ENCODE assay signal across 37 cellular contexts in genomic region chr11:4763096-4763495, GRCh38. TPM values are rescaled to one million over a fixed set of nuclear protein-coding genes. Genes with fewer than 3 reads are reported as not detected.
A peak's percentile ranks its signal among the peaks of the same experiment; 100 is the strongest.
DNase-seq lines count a peak whose midpoint lies in the region; ATAC-seq, FAIRE-seq and TF ChIP-seq lines count a peak whose summit lies in the region.
"Had no signal": no experiment of that assay in that cellular context is flagged by ENCODE, and none has a peak within 500 bp of the region (broad histone marks: within the 10 kb centered on the region; RNA-seq: fewer than 3 reads in every experiment).

No MANE protein-coding gene starts in this region.

- POLR2A ChIA-PET in GM12878 (lab: Charles Lee): no interaction called here

- no peak overlapping the region for H2AFZ ChIP-seq in GM12878 (ENCODE audit: control insufficient read depth, low read depth, low read length)

- TF ChIP-seq EP300 in GM12878 (IDR thresholded peaks at IDR 0.05; ENCODE audit: borderline replicate concordance in 1 of 2, control insufficient read depth in 1 of 2, low read depth in 2 of 2, low read length in 2 of 2): no peak

- no peak overlapping the region for H3K27ac ChIP-seq in GM12878 (ENCODE audit: control insufficient read depth, insufficient read depth)
- H3K27ac ChIP-seq: ascending aorta; BLaER1 treated with 17β-estradiol and CSF1 and Interleukin-3, amounts not matched to agents 10 nM and 100 nM; cardiac muscle cell; colonic mucosa; upper lobe of right lung had no signal

- no peak overlapping the region for H3K4me3 ChIP-seq in GM12878
- H3K4me3 ChIP-seq: ascending aorta; BLaER1 treated with 17β-estradiol and CSF1 and Interleukin-3, amounts not matched to agents 10 nM and 100 nM; cardiac muscle cell; colonic mucosa; upper lobe of right lung had no signal

- no peaks in the 10 kb centered on the region for H4K20me1 ChIP-seq in GM12878 (ENCODE audit: control insufficient read depth, insufficient read depth)
- H4K20me1 ChIP-seq: BLaER1 treated with 17β-estradiol and CSF1 and Interleukin-3, amounts not matched to agents 10 nM and 100 nM had no signal

- intact Hi-C loops in GM12878 (cut with micrococcal nuclease; ENCODE audit: unreplicated experiment): no loop called here

- no TSS peak for BruUV-seq in GM12878 (replicated peaks; lab: Mats Ljungman, UMichigan)

- H3K4me1 ChIP-seq in GM12878 (ENCODE audit: control insufficient read depth, insufficient read depth, low read length): no peaks in the 10 kb centered on the region
- H3K4me1 ChIP-seq: ascending aorta; BLaER1 treated with 17β-estradiol and CSF1 and Interleukin-3, amounts not matched to agents 10 nM and 100 nM; colonic mucosa; upper lobe of right lung had no signal

- no peak for TF ChIP-seq RAD21 in GM12878 (IDR thresholded peaks at IDR 0.05; ENCODE audit: insufficient read depth, low read depth, low read length)

- no peaks in the 10 kb centered on the region for H3K36me3 ChIP-seq in GM12878 (ENCODE audit: control insufficient read depth in 2 of 2, insufficient read depth in 2 of 2, low read length in 1 of 2)
- H3K36me3 ChIP-seq: ascending aorta; BLaER1 treated with 17β-estradiol and CSF1 and Interleukin-3, amounts not matched to agents 10 nM and 100 nM; cardiac muscle cell; colonic mucosa; upper lobe of right lung had no signal

- SMC1A ChIA-PET in GM12878 (lab: Charles Lee; ENCODE audit: uncharacterized antibody, unreplicated experiment): no interaction called here

- H3K79me2 ChIP-seq in GM12878 (ENCODE audit: control insufficient read depth, insufficient read depth, low read length): no peaks in the 10 kb centered on the region

- no peak overlapping the region for H3K9ac ChIP-seq in GM12878 (ENCODE audit: control insufficient read depth, insufficient read depth, low read length)
- H3K9ac ChIP-seq: BLaER1 treated with 17β-estradiol and CSF1 and Interleukin-3, amounts not matched to agents 10 nM and 100 nM had no signal

- in situ Hi-C loops in GM12878 (cut with MboI): no loop called here

- CTCF ChIA-PET in GM12878 (lab: Yijun Ruan, JAX): interaction anchor here (0.6 kb wide), 1 partner anchor 41 kb away, joined by 3 read pairs; no protein-coding TSS in a partner anchor

- RAD21 ChIA-PET in GM12878 (lab: Charles Lee; ENCODE audit: unreplicated experiment): no interaction called here

- no peak for TF ChIP-seq CTCF in GM12878 (IDR thresholded peaks at IDR 0.05 in 2 of 3, conservative IDR thresholded peaks at IDR 0.05 in 1 of 3; ENCODE audit: control insufficient read depth in 2 of 3, extremely low read depth in 1 of 3, insufficient read depth in 1 of 3, low read depth in 3 of 3, low read length in 3 of 3)

- peak; percentile 7 for FAIRE-seq in GM12878 (lab: Jason Lieb, UNC)
- FAIRE-seq: HepG2 had no signal

- DNase-seq in GM12878 (ENCODE audit: low read depth, low spot score): peak; percentile 20
- no peak for DNase-seq in NCI-H748 treated with DMSO at 0.1 percent for 48 hours (lab: John Stamatoyannopoulos, UW)
- DNase-seq: activated effector memory CD4-positive, alpha-beta T cell treated with Interleukin-2 at 50 U/mL for 16 hours; activated naive CD8-positive, alpha-beta T cell treated with anti-CD3 and anti-CD28 coated beads, Interleukin-2, amount 10 ng/mL, durations not matched to agents 7 days and 5 days; colonic mucosa; COR-L47; effector memory CD4-positive, alpha-beta T cell; erythroblast; GDM1; HCEC 1CT; Karpas-422; naive thymus-derived CD4-positive, alpha-beta T cell; NCI-H1436; NCI-H2107; NCI-H446; RPMI8226; stimulated activated CD4-positive, alpha-beta T cell treated with anti-CD3 and anti-CD28 coated beads, Interleukin-12 subunit alpha, Interleukin-12 subunit beta, amount 100 ng/mL, for 4 hours; stimulated activated CD4-positive, alpha-beta T cell treated with anti-CD3 and anti-CD28 coated beads, Interleukin-4, amount 100 ng/mL, for 24 hours; substantia nigra; T-helper 2 cell; upper lobe of right lung had no signal

- WGBS in GM12878 (ENCODE audit: insufficient coverage, insufficient replicate concordance, low lambda C conversion rate, missing lambda C conversion rate): 0% methylated on average over 2 of the region's 2 CpGs

- no peaks in the 10 kb centered on the region for H3K9me3 ChIP-seq in GM12878 (replicated peaks; ENCODE audit: control insufficient read depth, insufficient read depth, low read length)
- H3K9me3 ChIP-seq: ascending aorta; BLaER1 treated with 17β-estradiol and CSF1 and Interleukin-3, amounts not matched to agents 10 nM and 100 nM; colonic mucosa; upper lobe of right lung had no signal

- no peaks in the 10 kb centered on the region for H3K27me3 ChIP-seq in GM12878 (replicated peaks in 1 of 2; ENCODE audit: control insufficient read depth in 2 of 2, insufficient read depth in 2 of 2, low read length in 1 of 2)
- H3K27me3 ChIP-seq: ascending aorta; BLaER1 treated with 17β-estradiol and CSF1 and Interleukin-3, amounts not matched to agents 10 nM and 100 nM; cardiac muscle cell; colonic mucosa; upper lobe of right lung had no signal

- H3K4me2 ChIP-seq in GM12878 (ENCODE audit: control insufficient read depth, insufficient read depth): no peak overlapping the region
- H3K4me2 ChIP-seq: BLaER1 treated with 17β-estradiol and CSF1 and Interleukin-3, amounts not matched to agents 10 nM and 100 nM had no signal

- ATAC-seq in GM18909 (IDR thresholded peaks at IDR 0.05; ENCODE audit: poor library complexity, unreplicated experiment): peak; percentile 66
- peak; percentile 90 for ATAC-seq in GM21390 (IDR thresholded peaks at IDR 0.05; ENCODE audit: unreplicated experiment)
- ATAC-seq in HG03159 (IDR thresholded peaks at IDR 0.05; ENCODE audit: unreplicated experiment): peak; percentile 56
- peak; percentile 90 for ATAC-seq in GM12878
- no peak for ATAC-seq in HG02840 (IDR thresholded peaks at IDR 0.05; ENCODE audit: low FRiP score, unreplicated experiment)
- no peak for ATAC-seq in activated CD4-positive, CD25-positive, alpha-beta regulatory T cell treated with anti-CD3 and anti-CD28 coated beads, Interleukin-2, amount 50 U/mL, for 24 hours
- ATAC-seq: HepG2; naive thymus-derived CD4-positive, alpha-beta T cell; sciatic nerve; stimulated activated memory B cell treated with anti-CD40 and anti-IgM and Interleukin-4, amounts not matched to agents 10 μg/mL and 1 μg/mL and 100 μg/mL, for 72 hours; upper lobe of right lung had no signal

- no peak for TF ChIP-seq POLR2A in GM12878 (IDR thresholded peaks at IDR 0.05; ENCODE audit: low read depth, low read length)

RNA-seq across cellular contexts. Expression of gene OR51F1, which starts 6.6 kb away (rescaled TPM):
- total RNA-seq in GM12878 (2013; cell fraction: nucleolus; rRNA removed): not detected in 2 replicates
- not detected in 2 replicates for total RNA-seq in GM12878 (2014; rRNA removed)
- not detected in 2 replicates for total RNA-seq in GM12878 (2014; rRNA removed; fragmentation: Illumina TruSeq; extraction: Trizol)
- total RNA-seq in GM12878 (2021): not detected in 2 replicates
- polyA plus RNA-seq in GM12878 (2011; ENCODE audit: low read depth): not detected
- polyA plus RNA-seq in GM12878 (2011; rRNA removed): not detected in 2 replicates
- not detected in 2 replicates for polyA plus RNA-seq in GM12878 (2011; cell fraction: cytosol; rRNA removed)
- not detected in 2 replicates for polyA plus RNA-seq in GM12878 (2011; cell fraction: nucleus; rRNA removed)
- polyA plus RNA-seq in GM12878 (2012): not detected in 2 replicates
- not detected in 2 replicates for polyA plus RNA-seq in GM12878 (2014; fragmentation: Illumina TruSeq; extraction: Trizol)
- not detected for polyA plus RNA-seq in GM12878 (2014; fragmentation: Nextera tagmentation; extraction: Ambion mirVana)
- polyA plus RNA-seq in GM12878 (2014; rRNA removed): not detected in 2 replicates
- not detected for polyA plus RNA-seq in GM12878 (2016; fragmentation: Nextera tagmentation; extraction: Ambion mirVana)
- polyA minus RNA-seq in GM12878 (2011; rRNA and poly(A)+ RNA removed): not detected in 2 replicates
- not detected in 2 replicates for polyA minus RNA-seq in GM12878 (2011; cell fraction: cytosol; rRNA and poly(A)+ RNA removed)
- polyA minus RNA-seq in GM12878 (2011; cell fraction: nucleus; rRNA and poly(A)+ RNA removed): not detected in 2 replicates
- total RNA-seq: activated naive CD8-positive, alpha-beta T cell treated with anti-CD3 and anti-CD28 coated beads, Interleukin-2, amount 10 ng/mL, durations not matched to agents 7 days and 5 days; ascending aorta; cardiac muscle cell; colonic mucosa; HepG2; kidney epithelial cell; lower leg skin; mesothelial cell of epicardium; naive thymus-derived CD4-positive, alpha-beta T cell; progenitor cell of endocrine pancreas; sciatic nerve; upper lobe of right lung had no signal
- polyA plus RNA-seq: AG04450; cardiac muscle cell; HepG2; naive thymus-derived CD4-positive, alpha-beta T cell had no signal

RNA-seq across cellular contexts. Expression of gene OR52R1, which starts 41.1 kb away (rescaled TPM):
- not detected in 2 replicates for total RNA-seq in GM12878 (2013; cell fraction: nucleolus; rRNA removed)
- total RNA-seq in GM12878 (2014; rRNA removed): not detected in 2 replicates
- total RNA-seq in GM12878 (2014; rRNA removed; fragmentation: Illumina TruSeq; extraction: Trizol): not detected in 2 replicates
- not detected in 2 replicates for total RNA-seq in GM12878 (2021)
- polyA plus RNA-seq in GM12878 (2011; ENCODE audit: low read depth): not detected
- not detected in 2 replicates for polyA plus RNA-seq in GM12878 (2011; rRNA removed)
- polyA plus RNA-seq in GM12878 (2011; cell fraction: cytosol; rRNA removed): not detected in 2 replicates
- not detected in 2 replicates for polyA plus RNA-seq in GM12878 (2011; cell fraction: nucleus; rRNA removed)
- polyA plus RNA-seq in GM12878 (2012): not detected in 2 replicates
- not detected in 2 replicates for polyA plus RNA-seq in GM12878 (2014; fragmentation: Illumina TruSeq; extraction: Trizol)
- not detected for polyA plus RNA-seq in GM12878 (2014; fragmentation: Nextera tagmentation; extraction: Ambion mirVana)
- not detected in 2 replicates for polyA plus RNA-seq in GM12878 (2014; rRNA removed)
- not detected for polyA plus RNA-seq in GM12878 (2016; fragmentation: Nextera tagmentation; extraction: Ambion mirVana)
- not detected in 2 replicates for polyA minus RNA-seq in GM12878 (2011; rRNA and poly(A)+ RNA removed)
- not detected in 2 replicates for polyA minus RNA-seq in GM12878 (2011; cell fraction: cytosol; rRNA and poly(A)+ RNA removed)
- polyA minus RNA-seq in GM12878 (2011; cell fraction: nucleus; rRNA and poly(A)+ RNA removed): not detected in 2 replicates
- total RNA-seq: activated naive CD8-positive, alpha-beta T cell treated with anti-CD3 and anti-CD28 coated beads, Interleukin-2, amount 10 ng/mL, durations not matched to agents 7 days and 5 days; ascending aorta; cardiac muscle cell; colonic mucosa; HepG2; kidney epithelial cell; lower leg skin; mesothelial cell of epicardium; naive thymus-derived CD4-positive, alpha-beta T cell; progenitor cell of endocrine pancreas; sciatic nerve; upper lobe of right lung had no signal
- polyA plus RNA-seq: AG04450; cardiac muscle cell; HepG2; naive thymus-derived CD4-positive, alpha-beta T cell had no signal

RNA-seq across cellular contexts. Expression of gene OR51F2, which starts 58.0 kb away (rescaled TPM):
- not detected in 2 replicates for total RNA-seq in GM12878 (2013; cell fraction: nucleolus; rRNA removed)
- total RNA-seq in GM12878 (2014; rRNA removed) (not detected in 2 replicates), GM12878 (2014; rRNA removed; fragmentation: Illumina TruSeq; extraction: Trizol) (not detected in 2 replicates), GM12878 (2021) (not detected in 2 replicates)
- polyA plus RNA-seq in GM12878 (2011; ENCODE audit: low read depth): not detected
- polyA plus RNA-seq in GM12878 (2011; rRNA removed) (not detected in 2 replicates), GM12878 (2014; fragmentation: Illumina TruSeq; extraction: Trizol) (not detected in 2 replicates), GM12878 (2014; fragmentation: Nextera tagmentation; extraction: Ambion mirVana) (not detected), GM12878 (2014; rRNA removed) (not detected in 2 replicates), GM12878 (2016; fragmentation: Nextera tagmentation; extraction: Ambion mirVana) (not detected)
- not detected in 2 replicates for polyA plus RNA-seq in GM12878 (2011; cell fraction: cytosol; rRNA removed)
- polyA plus RNA-seq in GM12878 (2011; cell fraction: nucleus; rRNA removed): not detected in 2 replicates
- polyA plus RNA-seq in GM12878 (2012): not detected in 2 replicates
- not detected in 2 replicates for polyA minus RNA-seq in GM12878 (2011; rRNA and poly(A)+ RNA removed)
- not detected in 2 replicates for polyA minus RNA-seq in GM12878 (2011; cell fraction: cytosol; rRNA and poly(A)+ RNA removed)
- polyA minus RNA-seq in GM12878 (2011; cell fraction: nucleus; rRNA and poly(A)+ RNA removed): not detected in 2 replicates
- total RNA-seq: activated naive CD8-positive, alpha-beta T cell treated with anti-CD3 and anti-CD28 coated beads, Interleukin-2, amount 10 ng/mL, durations not matched to agents 7 days and 5 days; ascending aorta; cardiac muscle cell; colonic mucosa; HepG2; kidney epithelial cell; lower leg skin; mesothelial cell of epicardium; naive thymus-derived CD4-positive, alpha-beta T cell; progenitor cell of endocrine pancreas; sciatic nerve; upper lobe of right lung had no signal
- polyA plus RNA-seq: AG04450; cardiac muscle cell; HepG2; naive thymus-derived CD4-positive, alpha-beta T cell had no signal

RNA-seq across cellular contexts. Expression of gene MMP26, which starts 58.5 kb away (rescaled TPM):
- total RNA-seq in GM12878 (2013; cell fraction: nucleolus; rRNA removed): not detected in 2 replicates
- total RNA-seq in GM12878 (2014; rRNA removed): not detected in 2 replicates
- not detected in 2 replicates for total RNA-seq in GM12878 (2014; rRNA removed; fragmentation: Illumina TruSeq; extraction: Trizol)
- total RNA-seq in GM12878 (2021): not detected in 2 replicates
- polyA plus RNA-seq in GM12878 (2011; ENCODE audit: low read depth): not detected
- not detected in 2 replicates for polyA plus RNA-seq in GM12878 (2011; rRNA removed)
- polyA plus RNA-seq in GM12878 (2011; cell fraction: cytosol; rRNA removed): not detected in 2 replicates
- polyA plus RNA-seq in GM12878 (2011; cell fraction: nucleus; rRNA removed): not detected in 2 replicates
- not detected in 2 replicates for polyA plus RNA-seq in GM12878 (2012)
- polyA plus RNA-seq in GM12878 (2014; fragmentation: Illumina TruSeq; extraction: Trizol): not detected in 2 replicates
- not detected for polyA plus RNA-seq in GM12878 (2014; fragmentation: Nextera tagmentation; extraction: Ambion mirVana)
- polyA plus RNA-seq in GM12878 (2014; rRNA removed): not detected in 2 replicates
- not detected for polyA plus RNA-seq in GM12878 (2016; fragmentation: Nextera tagmentation; extraction: Ambion mirVana)
- not detected in 2 replicates for polyA minus RNA-seq in GM12878 (2011; rRNA and poly(A)+ RNA removed)
- polyA minus RNA-seq in GM12878 (2011; cell fraction: cytosol; rRNA and poly(A)+ RNA removed): not detected in 2 replicates
- polyA minus RNA-seq in GM12878 (2011; cell fraction: nucleus; rRNA and poly(A)+ RNA removed): not detected in 2 replicates
- total RNA-seq: activated naive CD8-positive, alpha-beta T cell treated with anti-CD3 and anti-CD28 coated beads, Interleukin-2, amount 10 ng/mL, durations not matched to agents 7 days and 5 days; ascending aorta; cardiac muscle cell; colonic mucosa; HepG2; kidney epithelial cell; lower leg skin; mesothelial cell of epicardium; naive thymus-derived CD4-positive, alpha-beta T cell; progenitor cell of endocrine pancreas; sciatic nerve; upper lobe of right lung had no signal
- polyA plus RNA-seq: AG04450; cardiac muscle cell; HepG2; naive thymus-derived CD4-positive, alpha-beta T cell had no signal

Comparison
In these comparisons a context has a peak if more than half of its experiments do, and no peak if none do; other contexts are left out.
1. ATAC-seq: peak in GM18909 (single experiment), GM21390 (single experiment), HG03159 (single experiment) and GM12878 (single experiment); none in HG02840 (single experiment) and activated CD4-positive, CD25-positive, alpha-beta regulatory T cell treated with anti-CD3 and anti-CD28 coated beads, Interleukin-2, amount 50 U/mL, for 24 hours (0 of 2).